In the genomic region with DNA sequence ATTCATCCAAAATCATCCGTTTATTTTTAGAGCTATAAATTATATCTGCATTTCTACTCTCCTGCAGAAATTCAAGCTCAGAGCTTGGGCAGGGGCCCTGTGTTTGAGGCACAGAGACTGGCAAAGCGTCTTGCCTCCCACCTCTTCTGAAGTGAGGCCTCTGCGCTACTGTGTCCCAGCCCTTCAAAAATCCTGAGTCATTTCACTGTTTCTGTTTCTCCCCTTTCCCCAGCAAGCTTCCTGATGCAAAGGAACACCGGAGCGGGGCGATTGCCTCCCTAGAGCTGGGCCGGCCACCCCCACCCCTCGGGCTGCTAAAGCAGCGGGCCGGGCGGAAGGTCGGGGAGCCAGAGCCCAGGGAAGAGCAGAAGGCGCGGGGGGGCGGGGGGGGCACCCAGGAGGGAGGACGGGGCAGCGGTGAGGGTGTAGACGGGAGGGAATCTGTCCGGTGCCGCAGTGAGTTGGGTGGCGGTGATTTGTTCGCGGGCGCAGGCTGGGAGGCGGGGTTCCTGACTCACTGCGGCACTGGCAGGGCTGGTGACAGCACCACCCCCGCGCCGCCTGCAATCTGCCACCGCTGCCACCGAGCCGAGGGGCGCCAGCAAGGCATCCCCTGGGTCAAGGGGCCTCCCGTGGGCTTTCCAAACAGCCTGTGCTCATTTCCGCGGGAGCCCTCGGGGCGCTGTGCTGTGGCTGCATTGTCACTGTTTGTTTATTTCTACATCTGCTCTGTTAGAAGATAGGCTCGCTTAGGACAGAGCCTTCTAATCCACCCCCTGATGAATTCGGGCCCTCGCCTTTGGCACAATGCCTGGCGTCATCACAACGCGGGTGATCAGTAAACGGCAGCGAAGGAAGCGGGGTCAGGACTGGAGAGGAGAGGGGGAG, we compare ENCODE assay signal across 2 cellular contexts.
TF ChIP-seq lines count a peak whose summit lies in the region.

No MANE protein-coding gene starts in this region.

TF ChIP-seq in A549, 52 proteins besides CTCF, POLR2A, EP300 and RAD21 (continued from another document):
- TF ChIP-seq, protein P1, sequence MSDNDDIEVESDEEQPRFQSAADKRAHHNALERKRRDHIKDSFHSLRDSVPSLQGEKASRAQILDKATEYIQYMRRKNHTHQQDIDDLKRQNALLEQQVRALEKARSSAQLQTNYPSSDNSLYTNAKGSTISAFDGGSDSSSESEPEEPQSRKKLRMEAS (IDR thresholded peaks at IDR 0.05): peak; percentile 63
- TF ChIP-seq CBX2 (IDR thresholded peaks at IDR 0.05; ENCODE audit: borderline replicate concordance, low read depth): no peak
- TF ChIP-seq JUN (IDR thresholded peaks at IDR 0.05): peak; percentile 49 to 79; a peak in 3 of 5 replicates
- TF ChIP-seq KDM1A (IDR thresholded peaks at IDR 0.05; ENCODE audit: low read depth): no peak
- no peak for TF ChIP-seq PHF8 (IDR thresholded peaks at IDR 0.05; ENCODE audit: borderline replicate concordance, low read depth)
- no peak for TF ChIP-seq CHD2 (IDR thresholded peaks at IDR 0.05; ENCODE audit: low read length, partially characterized antibody)
- peak in 1 of 2 experiments; percentile 27; a peak in 2 of 4 replicates for TF ChIP-seq CEBPB (IDR thresholded peaks at IDR 0.05)
- TF ChIP-seq SMC3 (IDR thresholded peaks at IDR 0.05): peak; percentile 37; the same call in 2 of the 3 replicates
- peak; percentile 41 for TF ChIP-seq MAFK (IDR thresholded peaks at IDR 0.05; ENCODE audit: partially characterized antibody)
- no peak for TF ChIP-seq RCOR1 (IDR thresholded peaks at IDR 0.05; ENCODE audit: low read depth, low read length)
- TF ChIP-seq, protein P2, sequence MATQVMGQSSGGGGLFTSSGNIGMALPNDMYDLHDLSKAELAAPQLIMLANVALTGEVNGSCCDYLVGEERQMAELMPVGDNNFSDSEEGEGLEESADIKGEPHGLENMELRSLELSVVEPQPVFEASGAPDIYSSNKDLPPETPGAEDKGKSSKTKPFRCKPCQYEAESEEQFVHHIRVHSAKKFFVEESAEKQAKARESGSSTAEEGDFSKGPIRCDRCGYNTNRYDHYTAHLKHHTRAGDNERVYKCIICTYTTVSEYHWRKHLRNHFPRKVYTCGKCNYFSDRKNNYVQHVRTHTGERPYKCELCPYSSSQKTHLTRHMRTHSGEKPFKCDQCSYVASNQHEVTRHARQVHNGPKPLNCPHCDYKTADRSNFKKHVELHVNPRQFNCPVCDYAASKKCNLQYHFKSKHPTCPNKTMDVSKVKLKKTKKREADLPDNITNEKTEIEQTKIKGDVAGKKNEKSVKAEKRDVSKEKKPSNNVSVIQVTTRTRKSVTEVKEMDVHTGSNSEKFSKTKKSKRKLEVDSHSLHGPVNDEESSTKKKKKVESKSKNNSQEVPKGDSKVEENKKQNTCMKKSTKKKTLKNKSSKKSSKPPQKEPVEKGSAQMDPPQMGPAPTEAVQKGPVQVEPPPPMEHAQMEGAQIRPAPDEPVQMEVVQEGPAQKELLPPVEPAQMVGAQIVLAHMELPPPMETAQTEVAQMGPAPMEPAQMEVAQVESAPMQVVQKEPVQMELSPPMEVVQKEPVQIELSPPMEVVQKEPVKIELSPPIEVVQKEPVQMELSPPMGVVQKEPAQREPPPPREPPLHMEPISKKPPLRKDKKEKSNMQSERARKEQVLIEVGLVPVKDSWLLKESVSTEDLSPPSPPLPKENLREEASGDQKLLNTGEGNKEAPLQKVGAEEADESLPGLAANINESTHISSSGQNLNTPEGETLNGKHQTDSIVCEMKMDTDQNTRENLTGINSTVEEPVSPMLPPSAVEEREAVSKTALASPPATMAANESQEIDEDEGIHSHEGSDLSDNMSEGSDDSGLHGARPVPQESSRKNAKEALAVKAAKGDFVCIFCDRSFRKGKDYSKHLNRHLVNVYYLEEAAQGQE (IDR thresholded peaks at IDR 0.05): no peak
- peak; percentile 66 for TF ChIP-seq HOXB13 (CRISPR knock-in tag; IDR thresholded peaks at IDR 0.05; ENCODE audit: low read depth)
- TF ChIP-seq POLR2AphosphoS2 (conservative IDR thresholded peaks at IDR 0.05; ENCODE audit: low read length): no peak
- TF ChIP-seq HOXB5 (CRISPR knock-in tag; IDR thresholded peaks at IDR 0.05): no peak

TF ChIP-seq in HEK293, 187 proteins besides CTCF, POLR2A, EP300 and RAD21 (continued from another document and continues in another):
- TF ChIP-seq, protein P3, sequence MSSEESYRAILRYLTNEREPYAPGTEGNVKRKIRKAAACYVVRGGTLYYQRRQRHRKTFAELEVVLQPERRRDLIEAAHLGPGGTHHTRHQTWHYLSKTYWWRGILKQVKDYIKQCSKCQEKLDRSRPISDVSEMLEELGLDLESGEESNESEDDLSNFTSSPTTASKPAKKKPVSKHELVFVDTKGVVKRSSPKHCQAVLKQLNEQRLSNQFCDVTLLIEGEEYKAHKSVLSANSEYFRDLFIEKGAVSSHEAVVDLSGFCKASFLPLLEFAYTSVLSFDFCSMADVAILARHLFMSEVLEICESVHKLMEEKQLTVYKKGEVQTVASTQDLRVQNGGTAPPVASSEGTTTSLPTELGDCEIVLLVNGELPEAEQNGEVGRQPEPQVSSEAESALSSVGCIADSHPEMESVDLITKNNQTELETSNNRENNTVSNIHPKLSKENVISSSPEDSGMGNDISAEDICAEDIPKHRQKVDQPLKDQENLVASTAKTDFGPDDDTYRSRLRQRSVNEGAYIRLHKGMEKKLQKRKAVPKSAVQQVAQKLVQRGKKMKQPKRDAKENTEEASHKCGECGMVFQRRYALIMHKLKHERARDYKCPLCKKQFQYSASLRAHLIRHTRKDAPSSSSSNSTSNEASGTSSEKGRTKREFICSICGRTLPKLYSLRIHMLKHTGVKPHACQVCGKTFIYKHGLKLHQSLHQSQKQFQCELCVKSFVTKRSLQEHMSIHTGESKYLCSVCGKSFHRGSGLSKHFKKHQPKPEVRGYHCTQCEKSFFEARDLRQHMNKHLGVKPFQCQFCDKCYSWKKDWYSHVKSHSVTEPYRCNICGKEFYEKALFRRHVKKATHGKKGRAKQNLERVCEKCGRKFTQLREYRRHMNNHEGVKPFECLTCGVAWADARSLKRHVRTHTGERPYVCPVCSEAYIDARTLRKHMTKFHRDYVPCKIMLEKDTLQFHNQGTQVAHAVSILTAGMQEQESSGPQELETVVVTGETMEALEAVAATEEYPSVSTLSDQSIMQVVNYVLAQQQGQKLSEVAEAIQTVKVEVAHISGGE (tag by site-specific recombination; conservative IDR thresholded peaks at IDR 0.05; ENCODE audit: low read depth): peak; percentile 26; the same call in 1 of the 2 replicates
- TF ChIP-seq ZFP69B (tag by site-specific recombination; IDR thresholded peaks at IDR 0.05) (no peak), ZSCAN30 (tag by site-specific recombination; IDR thresholded peaks at IDR 0.05) (0 out of 2 replicates have a peak, but pooled peaks have one; percentile 14), FEZF1 (tag by site-specific recombination; IDR thresholded peaks at IDR 0.05) (peak; percentile 54; the same call in 1 of the 2 replicates), ZNF341 (tag by site-specific recombination; IDR thresholded peaks at IDR 0.05; ENCODE audit: low read depth) (peak; percentile 77), ZNF221 (tag by site-specific recombination; IDR thresholded peaks at IDR 0.05; ENCODE audit: borderline replicate concordance) (no peak), KLF16 (tag by site-specific recombination; IDR thresholded peaks at IDR 0.05) (no peak), ZNF701 (tag by site-specific recombination; IDR thresholded peaks at IDR 0.05) (no peak), SP7 (tag by site-specific recombination; IDR thresholded peaks at IDR 0.05) (no peak; the same call in 1 of the 2 replicates), ZNF366 (tag by site-specific recombination; conservative IDR thresholded peaks at IDR 0.05) (no peak), PRDM1 (tag by site-specific recombination; IDR thresholded peaks at IDR 0.05) (no peak), ZBTB21 (tag by site-specific recombination; IDR thresholded peaks at IDR 0.05) (no peak), ZNF2 (tag by site-specific recombination; IDR thresholded peaks at IDR 0.05) (no peak), ZNF610 (tag by site-specific recombination; IDR thresholded peaks at IDR 0.05; ENCODE audit: borderline replicate concordance) (no peak), ZNF501 (tag by site-specific recombination; IDR thresholded peaks at IDR 0.05) (no peak), ZNF707 (tag by site-specific recombination; IDR thresholded peaks at IDR 0.05) (no peak), OVOL3 (tag by site-specific recombination; IDR thresholded peaks at IDR 0.05) (no peak), OSR2 (tag by site-specific recombination; IDR thresholded peaks at IDR 0.05) (peak; percentile 36; the same call in 1 of the 2 replicates), SCRT2 (tag by site-specific recombination; IDR thresholded peaks at IDR 0.05) (no peak), ZNF837 (tag by site-specific recombination; IDR thresholded peaks at IDR 0.05) (no peak), ZNF302 (tag by site-specific recombination; IDR thresholded peaks at IDR 0.05; ENCODE audit: low read depth) (no peak), ZNF23 (tag by site-specific recombination; IDR thresholded peaks at IDR 0.05; ENCODE audit: borderline replicate concordance) (no peak), ZNF624 (tag by site-specific recombination; IDR thresholded peaks at IDR 0.05) (no peak), ZNF785 (tag by site-specific recombination; IDR thresholded peaks at IDR 0.05) (no peak), ZNF132 (tag by site-specific recombination; IDR thresholded peaks at IDR 0.05; ENCODE audit: borderline replicate concordance) (no peak), ZBTB48 (tag by site-specific recombination; IDR thresholded peaks at IDR 0.05) (no peak), ZBTB1 (tag by site-specific recombination; IDR thresholded peaks at IDR 0.05) (no peak), ZBTB17 (tag by site-specific recombination; IDR thresholded peaks at IDR 0.05) (peak; percentile 41; the same call in 1 of the 2 replicates)
- TF ChIP-seq, protein P4, sequence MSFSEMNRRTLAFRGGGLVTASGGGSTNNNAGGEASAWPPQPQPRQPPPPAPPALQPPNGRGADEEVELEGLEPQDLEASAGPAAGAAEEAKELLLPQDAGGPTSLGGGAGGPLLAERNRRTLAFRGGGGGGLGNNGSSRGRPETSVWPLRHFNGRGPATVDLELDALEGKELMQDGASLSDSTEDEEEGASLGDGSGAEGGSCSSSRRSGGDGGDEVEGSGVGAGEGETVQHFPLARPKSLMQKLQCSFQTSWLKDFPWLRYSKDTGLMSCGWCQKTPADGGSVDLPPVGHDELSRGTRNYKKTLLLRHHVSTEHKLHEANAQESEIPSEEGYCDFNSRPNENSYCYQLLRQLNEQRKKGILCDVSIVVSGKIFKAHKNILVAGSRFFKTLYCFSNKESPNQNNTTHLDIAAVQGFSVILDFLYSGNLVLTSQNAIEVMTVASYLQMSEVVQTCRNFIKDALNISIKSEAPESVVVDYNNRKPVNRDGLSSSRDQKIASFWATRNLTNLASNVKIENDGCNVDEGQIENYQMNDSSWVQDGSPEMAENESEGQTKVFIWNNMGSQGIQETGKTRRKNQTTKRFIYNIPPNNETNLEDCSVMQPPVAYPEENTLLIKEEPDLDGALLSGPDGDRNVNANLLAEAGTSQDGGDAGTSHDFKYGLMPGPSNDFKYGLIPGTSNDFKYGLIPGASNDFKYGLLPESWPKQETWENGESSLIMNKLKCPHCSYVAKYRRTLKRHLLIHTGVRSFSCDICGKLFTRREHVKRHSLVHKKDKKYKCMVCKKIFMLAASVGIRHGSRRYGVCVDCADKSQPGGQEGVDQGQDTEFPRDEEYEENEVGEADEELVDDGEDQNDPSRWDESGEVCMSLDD (tag by site-specific recombination; IDR thresholded peaks at IDR 0.05): no peak
- TF ChIP-seq, protein P5, sequence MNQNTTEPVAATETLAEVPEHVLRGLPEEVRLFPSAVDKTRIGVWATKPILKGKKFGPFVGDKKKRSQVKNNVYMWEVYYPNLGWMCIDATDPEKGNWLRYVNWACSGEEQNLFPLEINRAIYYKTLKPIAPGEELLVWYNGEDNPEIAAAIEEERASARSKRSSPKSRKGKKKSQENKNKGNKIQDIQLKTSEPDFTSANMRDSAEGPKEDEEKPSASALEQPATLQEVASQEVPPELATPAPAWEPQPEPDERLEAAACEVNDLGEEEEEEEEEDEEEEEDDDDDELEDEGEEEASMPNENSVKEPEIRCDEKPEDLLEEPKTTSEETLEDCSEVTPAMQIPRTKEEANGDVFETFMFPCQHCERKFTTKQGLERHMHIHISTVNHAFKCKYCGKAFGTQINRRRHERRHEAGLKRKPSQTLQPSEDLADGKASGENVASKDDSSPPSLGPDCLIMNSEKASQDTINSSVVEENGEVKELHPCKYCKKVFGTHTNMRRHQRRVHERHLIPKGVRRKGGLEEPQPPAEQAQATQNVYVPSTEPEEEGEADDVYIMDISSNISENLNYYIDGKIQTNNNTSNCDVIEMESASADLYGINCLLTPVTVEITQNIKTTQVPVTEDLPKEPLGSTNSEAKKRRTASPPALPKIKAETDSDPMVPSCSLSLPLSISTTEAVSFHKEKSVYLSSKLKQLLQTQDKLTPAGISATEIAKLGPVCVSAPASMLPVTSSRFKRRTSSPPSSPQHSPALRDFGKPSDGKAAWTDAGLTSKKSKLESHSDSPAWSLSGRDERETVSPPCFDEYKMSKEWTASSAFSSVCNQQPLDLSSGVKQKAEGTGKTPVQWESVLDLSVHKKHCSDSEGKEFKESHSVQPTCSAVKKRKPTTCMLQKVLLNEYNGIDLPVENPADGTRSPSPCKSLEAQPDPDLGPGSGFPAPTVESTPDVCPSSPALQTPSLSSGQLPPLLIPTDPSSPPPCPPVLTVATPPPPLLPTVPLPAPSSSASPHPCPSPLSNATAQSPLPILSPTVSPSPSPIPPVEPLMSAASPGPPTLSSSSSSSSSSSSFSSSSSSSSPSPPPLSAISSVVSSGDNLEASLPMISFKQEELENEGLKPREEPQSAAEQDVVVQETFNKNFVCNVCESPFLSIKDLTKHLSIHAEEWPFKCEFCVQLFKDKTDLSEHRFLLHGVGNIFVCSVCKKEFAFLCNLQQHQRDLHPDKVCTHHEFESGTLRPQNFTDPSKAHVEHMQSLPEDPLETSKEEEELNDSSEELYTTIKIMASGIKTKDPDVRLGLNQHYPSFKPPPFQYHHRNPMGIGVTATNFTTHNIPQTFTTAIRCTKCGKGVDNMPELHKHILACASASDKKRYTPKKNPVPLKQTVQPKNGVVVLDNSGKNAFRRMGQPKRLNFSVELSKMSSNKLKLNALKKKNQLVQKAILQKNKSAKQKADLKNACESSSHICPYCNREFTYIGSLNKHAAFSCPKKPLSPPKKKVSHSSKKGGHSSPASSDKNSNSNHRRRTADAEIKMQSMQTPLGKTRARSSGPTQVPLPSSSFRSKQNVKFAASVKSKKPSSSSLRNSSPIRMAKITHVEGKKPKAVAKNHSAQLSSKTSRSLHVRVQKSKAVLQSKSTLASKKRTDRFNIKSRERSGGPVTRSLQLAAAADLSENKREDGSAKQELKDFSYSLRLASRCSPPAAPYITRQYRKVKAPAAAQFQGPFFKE (tag by site-specific recombination; IDR thresholded peaks at IDR 0.05; ENCODE audit: borderline replicate concordance): no peak
- TF ChIP-seq, protein P6, sequence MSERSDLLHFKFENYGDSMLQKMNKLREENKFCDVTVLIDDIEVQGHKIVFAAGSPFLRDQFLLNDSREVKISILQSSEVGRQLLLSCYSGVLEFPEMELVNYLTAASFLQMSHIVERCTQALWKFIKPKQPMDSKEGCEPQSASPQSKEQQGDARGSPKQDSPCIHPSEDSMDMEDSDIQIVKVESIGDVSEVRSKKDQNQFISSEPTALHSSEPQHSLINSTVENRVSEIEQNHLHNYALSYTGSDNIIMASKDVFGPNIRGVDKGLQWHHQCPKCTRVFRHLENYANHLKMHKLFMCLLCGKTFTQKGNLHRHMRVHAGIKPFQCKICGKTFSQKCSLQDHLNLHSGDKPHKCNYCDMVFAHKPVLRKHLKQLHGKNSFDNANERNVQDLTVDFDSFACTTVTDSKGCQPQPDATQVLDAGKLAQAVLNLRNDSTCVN (tag by site-specific recombination; optimal IDR thresholded peaks at IDR 0.05): peak; percentile 19
